12 cellular contexts compared by ENCODE assay signal in genomic region chr2:111945444-111946293, GRCh38. TPM values are rescaled to one million over a fixed set of nuclear protein-coding genes. Genes with fewer than 3 reads are reported as not detected.
DNase-seq lines count a peak whose midpoint lies in the region; ATAC-seq and TF ChIP-seq lines count a peak whose summit lies in the region.
"Had no signal": no experiment of that assay in that cellular context is flagged by ENCODE, and none has a peak within 500 bp of the region (broad histone marks: within the 10 kb centered on the region; RNA-seq: fewer than 3 reads in every experiment).

No MANE protein-coding gene starts in this region.

- H3K4me2 ChIP-seq in PC-3 (ENCODE audit: low read length), result peak overlapping the region; percentile 66

- POLR2A ChIA-PET in PC-3 (lab: Charles Lee; ENCODE audit: unreplicated experiment), result interaction anchor here (0.6 kb wide), 1 partner anchor 1846 kb away, joined by 4 read pairs; no protein-coding TSS in a partner anchor

- CTCF ChIA-PET in PC-3 (lab: Charles Lee), result interaction anchor here (1.0 kb wide), 1 partner anchor 45 kb away, joined by 3 read pairs; no protein-coding TSS in a partner anchor

- no peaks in the 10 kb centered on the region for H3K9me2 ChIP-seq in PC-3 (replicated peaks; ENCODE audit: low read length)

- no peak overlapping the region for H3K9ac ChIP-seq in PC-3 (ENCODE audit: low read length)

- DNase-seq in PC-3 (no peak), thyroid gland (peak; percentile 9 to 28), DMS153 (lab: John Stamatoyannopoulos, UW) (no peak), NCI-H2081 (lab: John Stamatoyannopoulos, UW) (no peak)
- DNase-seq: activated CD4-positive, alpha-beta T cell treated with anti-CD3 and anti-CD28 coated beads, Interleukin-2, amount 50 U/mL, for 4 hours; stimulated activated CD4-positive, alpha-beta T cell treated with anti-CD3 and anti-CD28 coated beads, Interleukin-4, amount 100 ng/mL, for 1 hour; T-helper 2 cell had no signal

- H3K9me3 ChIP-seq in PC-3 (ENCODE audit: low read length), result no peaks in the 10 kb centered on the region
- H3K9me3 ChIP-seq in esophagus (ENCODE audit: control insufficient read depth in 2 of 2, insufficient read depth in 1 of 2, low read depth in 1 of 2, low read length in 1 of 2), result no peaks in the 10 kb centered on the region
- no peaks in the 10 kb centered on the region for H3K9me3 ChIP-seq in muscle layer of duodenum (ENCODE audit: control insufficient read depth in 1 of 2, low read length in 2 of 2)
- H3K9me3 ChIP-seq in thyroid gland, result no peaks in the 10 kb centered on the region

- TF ChIP-seq POLR2A in thyroid gland (IDR thresholded peaks at IDR 0.05), result no peak

- 56% methylated on average over 2 of the region's 2 CpGs for WGBS in esophagus, 2 donors
- 59 to 70% methylated on average over 2 of the region's 2 CpGs for WGBS in thyroid gland, 2 donors

- H3K4me1 ChIP-seq in PC-3 (ENCODE audit: insufficient read depth, low read length) (peaks cover 22% of the 10 kb centered on the region), esophagus (ENCODE audit: control insufficient read depth in 2 of 2, insufficient read depth in 2 of 2, low read length in 1 of 2) (peaks cover 0 to 2% of the 10 kb centered on the region in 2 donors), muscle layer of duodenum (ENCODE audit: control insufficient read depth in 1 of 2, insufficient read depth in 2 of 2, low read length in 2 of 2) (peaks cover 3 to 13% of the 10 kb centered on the region in 2 donors), thyroid gland (peaks cover 29 to 30% of the 10 kb centered on the region in 2 donors)

- ATAC-seq in PC-3 (no peak), GM18868 (IDR thresholded peaks at IDR 0.05; ENCODE audit: unreplicated experiment) (no peak), HG03469 (IDR thresholded peaks at IDR 0.05; ENCODE audit: unreplicated experiment) (no peak)
- ATAC-seq: stimulated activated effector memory CD8-positive, alpha-beta T cell treated with anti-CD3 and anti-CD28 coated beads, Interleukin-12 subunit alpha, Interleukin-12 subunit beta, amount 100 ng/mL, for 72 hours had no signal

- H3K27me3 ChIP-seq in PC-3 (ENCODE audit: low read length) (no peaks in the 10 kb centered on the region), esophagus (ENCODE audit: control insufficient read depth in 1 of 2, insufficient read depth in 2 of 2, low read length in 2 of 2) (peaks cover 0 to 2% of the 10 kb centered on the region in 2 donors), muscle layer of duodenum (ENCODE audit: low read depth, low read length) (no peaks in the 10 kb centered on the region), thyroid gland (no peaks in the 10 kb centered on the region)

- no peaks in the 10 kb centered on the region for H4K20me1 ChIP-seq in PC-3 (ENCODE audit: low read length)

- intact Hi-C loops in PC-3 (cut with micrococcal nuclease) (loop anchor here (1.0 kb wide), 2 partner anchors 44 to 103 kb away; no protein-coding TSS in a partner anchor), thyroid gland (cut with DNase I) (loop anchor here (5.0 kb wide), 1 partner anchor 43 kb away; no protein-coding TSS in a partner anchor)

- peak overlapping the region; percentile 74 for H3K27ac ChIP-seq in PC-3 (ENCODE audit: low read length)
- H3K27ac ChIP-seq in esophagus (ENCODE audit: low read depth in 2 of 2, low read length in 1 of 2), result peak overlapping the region; percentile 48 to 62
- H3K27ac ChIP-seq in muscle layer of duodenum (ENCODE audit: low read length), result peak overlapping the region; percentile 22
- peak overlapping the region; percentile 92 to 97 (median 95) for H3K27ac ChIP-seq in thyroid gland

- no peak for TF ChIP-seq CTCF in PC-3 (conservative IDR thresholded peaks at IDR 0.05; ENCODE audit: low read depth, low read length)
- TF ChIP-seq CTCF in thyroid gland (IDR thresholded peaks at IDR 0.05), result no peak

- no peak overlapping the region for H2AFZ ChIP-seq in PC-3 (ENCODE audit: low read length)

- H3K36me3 ChIP-seq in PC-3 (ENCODE audit: low read depth, low read length), result no peaks in the 10 kb centered on the region
- H3K36me3 ChIP-seq in esophagus (ENCODE audit: control insufficient read depth in 2 of 2, insufficient read depth in 2 of 2, low read length in 1 of 2), result peaks cover 0 to 4% of the 10 kb centered on the region in 2 donors
- peaks cover 0 to 16% of the 10 kb centered on the region in 2 donors for H3K36me3 ChIP-seq in muscle layer of duodenum (ENCODE audit: control insufficient read depth in 1 of 2, insufficient read depth in 2 of 2, low read length in 2 of 2)
- peaks cover 0 to 7% of the 10 kb centered on the region in 2 donors for H3K36me3 ChIP-seq in thyroid gland

- H3K79me2 ChIP-seq in PC-3 (ENCODE audit: low read length), result no peaks in the 10 kb centered on the region

- BruUV-seq in PC-3 (replicated peaks; lab: Mats Ljungman, UMichigan), result no TSS peak

- H3K4me3 ChIP-seq in PC-3 (ENCODE audit: low read length), result no peak overlapping the region
- no peak overlapping the region for H3K4me3 ChIP-seq in esophagus (ENCODE audit: low read depth in 1 of 2, low read length in 2 of 2)
- H3K4me3 ChIP-seq in muscle layer of duodenum (ENCODE audit: low read depth in 1 of 2, low read length in 2 of 2), result no peak overlapping the region
- no peak overlapping the region for H3K4me3 ChIP-seq in thyroid gland (replicated peaks in 1 of 3)

- no peaks in the 10 kb centered on the region for H3F3A ChIP-seq in PC-3 (ENCODE audit: low read length, unreplicated experiment)

RNA-seq across cellular contexts. Expression of gene MERTK, which starts 47.3 kb away (rescaled TPM):
- total RNA-seq in PC-3 (2014; rRNA removed), result 2.5 and 3.9 TPM in 2 replicates
- polyA plus RNA-seq in esophagus, result 1 to 10 TPM; 2.5 to 2.9 TPM
- total RNA-seq in thyroid gland, result 10 to 100 TPM; 23.5 to 36.7 (median 32.9) TPM

Comparison
In these comparisons a context has a peak if more than half of its experiments do, and no peak if none do; other contexts are left out.
1. DNase-seq: peak in thyroid gland (2 of 2); none in PC-3 (single experiment), DMS153 (single experiment) and NCI-H2081 (0 of 2).
2. H3K27ac ChIP-seq: peak in every context shown above with its lines; median percentile 95 in thyroid gland; 74 in PC-3; 55 in esophagus; 22 in muscle layer of duodenum.